8 cellular contexts compared by ENCODE assay signal in genomic region chr7:25069900-25070443, GRCh38. TPM values are rescaled to one million over a fixed set of nuclear protein-coding genes. Genes with fewer than 3 reads are reported as not detected.
DNase-seq lines count a peak whose midpoint lies in the region; ATAC-seq, FAIRE-seq and TF ChIP-seq lines count a peak whose summit lies in the region.

No MANE protein-coding gene starts in this region.

- H2AK5ac ChIP-seq in H1 (ENCODE audit: low read depth, low read length) (no peak overlapping the region), mesendoderm (ENCODE audit: low read length) (no peak overlapping the region)

- H3K4me2 ChIP-seq in H1 (ENCODE audit: insufficient read depth in 1 of 2, low read depth in 2 of 2, low read length in 2 of 2): no peak overlapping the region
- no peak overlapping the region for H3K4me2 ChIP-seq in mesendoderm (ENCODE audit: low read length)

- no peak overlapping the region for H3K9ac ChIP-seq in H1 (replicated peaks in 1 of 4; ENCODE audit: extremely low read depth in 1 of 4, low read depth in 3 of 4, low read length in 3 of 4)
- no peak overlapping the region for H3K9ac ChIP-seq in mesendoderm (ENCODE audit: low read length)

- no peak overlapping the region for H2BK12ac ChIP-seq in H1 (ENCODE audit: low read depth, low read length)

- no peaks in the 10 kb centered on the region for H3K9me3 ChIP-seq in CD4-positive, alpha-beta T cell (ENCODE audit: control insufficient read depth, low read length)
- H3K9me3 ChIP-seq in HAP-1 (no peaks in the 10 kb centered on the region), H1 (ENCODE audit: insufficient read depth in 2 of 2, low read depth in 1 of 2, low read length in 1 of 2) (no peaks in the 10 kb centered on the region)

- H3K4me1 ChIP-seq in HAP-1 (peaks cover 5% of the 10 kb centered on the region; the same call in 1 of the 2 replicates), H1 (replicated peaks in 1 of 4; ENCODE audit: control insufficient read depth in 3 of 4, insufficient read depth in 4 of 4, low read length in 3 of 4) (no peaks in the 10 kb centered on the region; a peak in 2 of 7 replicates), mesendoderm (ENCODE audit: control insufficient read depth, low read depth, low read length) (no peaks in the 10 kb centered on the region)

- no peak overlapping the region for H2BK20ac ChIP-seq in H1 (ENCODE audit: low read length)

- no peak overlapping the region for H4K5ac ChIP-seq in H1 (ENCODE audit: insufficient read length, low read depth, low read length)
- H4K5ac ChIP-seq in mesendoderm (ENCODE audit: low read length): no peak overlapping the region

- TF ChIP-seq RAD21 in H1 (IDR thresholded peaks at IDR 0.05 in 1 of 2, conservative IDR thresholded peaks at IDR 0.05 in 1 of 2; ENCODE audit: low read depth in 2 of 2, low read length in 2 of 2): peak; percentile 81 to 84

- H3K79me1 ChIP-seq in H1 (ENCODE audit: low read depth, low read length) (no peaks in the 10 kb centered on the region), mesendoderm (ENCODE audit: low read length) (no peaks in the 10 kb centered on the region)

- peak in 7 of 10 experiments; percentile 6 to 44 (median 27) for DNase-seq in CD4-positive, alpha-beta T cell
- DNase-seq in HAP-1 (ENCODE audit: low spot score in 2 of 2) (peak; percentile 70 to 90), NCI-H226 (peak; percentile 73), activated B cell treated with CpG ODN at 0.5 μM for 24 hours (no peak), H1 (ENCODE audit: low read depth in 1 of 2, low spot score in 2 of 2) (peak in 1 of 2 experiments; percentile 53), mesendoderm (peak; percentile 84)
- DNase-seq in stimulated activated naive CD4-positive, alpha-beta T cell (lab: John Stamatoyannopoulos, UW): peak in 5 of 6 experiments; percentile 14 to 64 (median 32)

- H3K4me1 Mint-ChIP-seq in CD4-positive, alpha-beta T cell (ENCODE audit: low read depth): no peaks in the 10 kb centered on the region
- peaks cover 7% of the 10 kb centered on the region for H3K4me1 Mint-ChIP-seq in activated B cell treated with CpG ODN at 0.5 μM for 24 hours

- H3K4me3 ChIP-seq in HAP-1 (no peak overlapping the region), H1 (ENCODE audit: extremely low read depth in 1 of 4, insufficient read depth in 2 of 4, low read depth in 3 of 4, low read length in 4 of 4) (no peak overlapping the region), mesendoderm (ENCODE audit: low read length) (no peak overlapping the region)

- no peak overlapping the region for H3K56ac ChIP-seq in H1 (replicated peaks; ENCODE audit: insufficient read length, low read depth, low read length)
- H3K56ac ChIP-seq in mesendoderm (ENCODE audit: low read length): no peak overlapping the region

- no peak overlapping the region for H3K18ac ChIP-seq in H1 (ENCODE audit: extremely low read depth, low read length)
- no peak overlapping the region for H3K18ac ChIP-seq in mesendoderm (ENCODE audit: low read length)

- H4K91ac ChIP-seq in H1 (replicated peaks; ENCODE audit: insufficient read length, low read length): no peak overlapping the region

- H3K4me3 Mint-ChIP-seq in CD4-positive, alpha-beta T cell: no peak overlapping the region
- H3K4me3 Mint-ChIP-seq in activated B cell treated with CpG ODN at 0.5 μM for 24 hours: no peak overlapping the region

- FAIRE-seq in H1 (lab: Jason Lieb, UNC): peak; percentile 7

- no peaks in the 10 kb centered on the region for H3K36me3 Mint-ChIP-seq in CD4-positive, alpha-beta T cell (ENCODE audit: low read depth)
- H3K36me3 Mint-ChIP-seq in activated B cell treated with CpG ODN at 0.5 μM for 24 hours (ENCODE audit: low read depth): no peaks in the 10 kb centered on the region

- POLR2A ChIA-PET in CD4-positive, alpha-beta T cell (lab: Charles Lee): interaction anchor here (0.6 to 1.2 kb wide), 8 partner anchors 24 to 257 kb away, joined by 3 to 17 read pairs (median 4); no protein-coding TSS in a partner anchor
- POLR2A ChIA-PET in activated B cell treated with CpG ODN at 0.5 μM for 24 hours (lab: Charles Lee) (interaction anchor here (0.7 to 1.2 kb wide), 3 partner anchors 249 to 258 kb away, joined by 3 to 13 read pairs (median 3); no protein-coding TSS in a partner anchor), H1 (lab: Charles Lee; ENCODE audit: partially characterized antibody) (interaction anchor here (0.6 kb wide), 3 partner anchors 243 to 347 kb away, joined by 3 to 4 read pairs (median 3); no protein-coding TSS in a partner anchor)

- CTCF ChIA-PET in CD4-positive, alpha-beta T cell (lab: Charles Lee): interaction anchor here (1.0 to 2.7 kb wide), 15 partner anchors 24 to 258 kb away, joined by 3 to 35 read pairs (median 4); no protein-coding TSS in a partner anchor
- CTCF ChIA-PET in activated B cell treated with CpG ODN at 0.5 μM for 24 hours (lab: Charles Lee): interaction anchor here (0.6 to 6.1 kb wide), 18 partner anchors 9 to 338 kb away, joined by 3 to 93 read pairs (median 4); no protein-coding TSS in a partner anchor
- CTCF ChIA-PET in H1 (lab: Charles Lee; ENCODE audit: partially characterized antibody): interaction anchor here (0.6 to 2.5 kb wide), 44 partner anchors 9 to 828 kb away, joined by 3 to 13 read pairs (median 4); no protein-coding TSS in a partner anchor

- no peaks in the 10 kb centered on the region for H3K27me3 Mint-ChIP-seq in CD4-positive, alpha-beta T cell
- H3K27me3 Mint-ChIP-seq in activated B cell treated with CpG ODN at 0.5 μM for 24 hours: no peaks in the 10 kb centered on the region

- no peaks in the 10 kb centered on the region for H4K20me1 ChIP-seq in H1 (replicated peaks in 1 of 2; ENCODE audit: control insufficient read depth in 1 of 2, insufficient read depth in 2 of 2, low read length in 2 of 2)

- H3K27ac Mint-ChIP-seq in CD4-positive, alpha-beta T cell: no peak overlapping the region
- no peak overlapping the region for H3K27ac Mint-ChIP-seq in activated B cell treated with CpG ODN at 0.5 μM for 24 hours

- H3K27me3 ChIP-seq in CD4-positive, alpha-beta T cell (ENCODE audit: control insufficient read depth, insufficient read depth, low read length): no peaks in the 10 kb centered on the region
- H3K27me3 ChIP-seq in HAP-1 (ENCODE audit: low read depth) (no peaks in the 10 kb centered on the region), H1 (replicated peaks in 1 of 4; ENCODE audit: control insufficient read depth in 3 of 4, extremely low read depth in 1 of 4, insufficient read depth in 3 of 4, low read length in 3 of 4) (no peaks in the 10 kb centered on the region), mesendoderm (ENCODE audit: insufficient read depth, low read length, poor library complexity) (no peaks in the 10 kb centered on the region)

- H2AFZ ChIP-seq in H1 (ENCODE audit: low read length): peak overlapping the region; percentile 82; the same call in 1 of the 2 replicates

- in situ Hi-C loops in HAP-1 (cut with MboI; ENCODE audit: low sequenced_read_pairs): no loop called here

- H4K8ac ChIP-seq in H1 (ENCODE audit: extremely low read depth, insufficient read depth, low read length) (no peak overlapping the region), mesendoderm (ENCODE audit: low read depth, low read length) (peak overlapping the region; percentile 28)

- no peaks in the 10 kb centered on the region for H3K23me2 ChIP-seq in H1 (ENCODE audit: low read depth, low read length)

- H3K9me3 Mint-ChIP-seq in CD4-positive, alpha-beta T cell: no peaks in the 10 kb centered on the region
- no peaks in the 10 kb centered on the region for H3K9me3 Mint-ChIP-seq in activated B cell treated with CpG ODN at 0.5 μM for 24 hours

- no peak overlapping the region for H3K4ac ChIP-seq in H1 (replicated peaks; ENCODE audit: insufficient read length, low read depth, low read length)
- H3K4ac ChIP-seq in mesendoderm (ENCODE audit: low read depth, low read length): no peak overlapping the region

- H2BK15ac ChIP-seq in H1 (ENCODE audit: low read length): no peak overlapping the region
- H2BK15ac ChIP-seq in mesendoderm (replicated peaks; ENCODE audit: low read depth): no peak overlapping the region

- H3K23ac ChIP-seq in H1 (ENCODE audit: insufficient read length) (no peak overlapping the region), mesendoderm (ENCODE audit: low read length) (no peak overlapping the region)

- H3K14ac ChIP-seq in H1 (ENCODE audit: insufficient read length): no peak overlapping the region

- ATAC-seq in CD4-positive, alpha-beta T cell (ENCODE audit: poor library complexity): peak; percentile 66
- ATAC-seq in activated B cell treated with CpG ODN at 0.5 μM for 24 hours (ENCODE audit: low read depth) (peak; percentile 49), GM18867 (IDR thresholded peaks at IDR 0.05; ENCODE audit: unreplicated experiment) (no peak)

- no peak for TF ChIP-seq EP300 in H1 (IDR thresholded peaks at IDR 0.05; ENCODE audit: borderline replicate concordance in 1 of 2, low read depth in 2 of 2, low read length in 2 of 2)

- TF ChIP-seq POLR2A in H1 (IDR thresholded peaks at IDR 0.05; ENCODE audit: control extremely low read depth in 1 of 2, low read depth in 2 of 2, low read length in 2 of 2): no peak

- no peak overlapping the region for H3K27ac ChIP-seq in CD4-positive, alpha-beta T cell (ENCODE audit: low read depth, low read length)
- no peak overlapping the region for H3K27ac ChIP-seq in H1 (ENCODE audit: low read depth, low read length)
- H3K27ac ChIP-seq in mesendoderm (ENCODE audit: low read depth, low read length): no peak overlapping the region

- H2BK5ac ChIP-seq in H1 (ENCODE audit: low read depth, low read length) (no peak overlapping the region), mesendoderm (ENCODE audit: low read length) (no peak overlapping the region)

- WGBS in H1 (ENCODE audit: extremely low coverage in 1 of 2, insufficient coverage in 1 of 2, insufficient read length in 1 of 2, insufficient replicate concordance in 2 of 2, low coverage in 1 of 2, low lambda C conversion rate in 2 of 2, missing lambda C conversion rate in 1 of 2), 2 experiments: 39% methylated on average over 11 of the region's 11 CpGs; no CpG with 5 or more reads in 1 of the 2 experiments
- WGBS in mesendoderm (ENCODE audit: extremely low coverage, insufficient coverage, low lambda C conversion rate): no CpG with 5 or more reads among the region's 11 CpGs

- H2BK120ac ChIP-seq in H1 (replicated peaks; ENCODE audit: low read depth, low read length): no peak overlapping the region
- H2BK120ac ChIP-seq in mesendoderm (ENCODE audit: low read depth, low read length): no peak overlapping the region

- H3K36me3 ChIP-seq in HAP-1 (replicated peaks): no peaks in the 10 kb centered on the region
- no peaks in the 10 kb centered on the region for H3K36me3 ChIP-seq in H1 (ENCODE audit: control insufficient read depth in 2 of 4, insufficient read depth in 4 of 4, low read length in 3 of 4)
- no peaks in the 10 kb centered on the region for H3K36me3 ChIP-seq in mesendoderm (ENCODE audit: control insufficient read depth, insufficient read depth, low read length)

- H3K79me2 ChIP-seq in H1 (ENCODE audit: control insufficient read depth in 1 of 2, insufficient read depth in 2 of 2, low read length in 2 of 2): no peaks in the 10 kb centered on the region
- no peaks in the 10 kb centered on the region for H3K79me2 ChIP-seq in mesendoderm (ENCODE audit: control insufficient read depth, insufficient read depth, low read length)

- intact Hi-C loops in CD4-positive, alpha-beta T cell (cut with DNase I, micrococcal nuclease): loop anchor here (1.0 to 10.0 kb wide), 5 partner anchors 85 to 258 kb away; partner anchors contain the start of gene OSBPL3 (in 1 of the 2)
- intact Hi-C loops in activated B cell treated with CpG ODN at 0.5 μM for 24 hours (cut with micrococcal nuclease): loop anchor here (1.0 to 5.0 kb wide), 5 partner anchors 24 to 258 kb away; partner anchors contain the start of gene OSBPL3

- TF ChIP-seq CTCF in CD4-positive, alpha-beta T cell (IDR thresholded peaks at IDR 0.05): peak; percentile 96
- peak; percentile 55 for TF ChIP-seq CTCF in activated B cell treated with CpG ODN at 0.5 μM for 24 hours (IDR thresholded peaks at IDR 0.05)
- peak in 2 of 3 experiments; percentile 76 to 77; a peak in 3 of 4 replicates for TF ChIP-seq CTCF in H1 (IDR thresholded peaks at IDR 0.05; ENCODE audit: control extremely low read depth in 1 of 3, insufficient read depth in 1 of 3, low read depth in 1 of 3, low read length in 3 of 3)

RNA-seq across cellular contexts. Expression of gene CYCS, which starts 55.1 kb away (rescaled TPM):
- total RNA-seq in CD4-positive, alpha-beta T cell: 100 to 1,000 TPM; 126 to 131 TPM
- total RNA-seq in activated B cell treated with CpG ODN at 0.5 μM for 24 hours: 73.0 and 85.0 TPM in 2 replicates
- 229 and 231 TPM in 2 replicates for total RNA-seq in H1 (2021; fragmentation: NEBNext Ultra II Directional; extraction: Animal tissue kit (Norgen Biotek cat#: 25700))
- polyA plus RNA-seq in H1 (2011; rRNA removed): 18.4 and 48.6 TPM in 2 replicates
- polyA plus RNA-seq in H1 (2011; cell fraction: cytosol; rRNA removed): 54.2 TPM
- 10.0 TPM for polyA plus RNA-seq in H1 (2011; cell fraction: nucleus; rRNA removed)
- polyA plus RNA-seq in H1 (2012, experiment 1 of 2): 113 to 197 TPM (median 125 TPM) in 4 replicates
- polyA plus RNA-seq in H1 (2012, experiment 2 of 2): 13.9 TPM
- 182 TPM for polyA plus RNA-seq in H1 (2013, experiment 1 of 2)
- 197 TPM for polyA plus RNA-seq in H1 (2013, experiment 2 of 2)
- polyA minus RNA-seq in H1 (2011; rRNA and poly(A)+ RNA removed): 13.4 and 27.5 TPM in 2 replicates
- 41.8 TPM for polyA minus RNA-seq in H1 (2011; cell fraction: cytosol; rRNA and poly(A)+ RNA removed)
- 33.4 TPM for polyA minus RNA-seq in H1 (2011; cell fraction: nucleus; rRNA and poly(A)+ RNA removed)
- 266 TPM for polyA plus RNA-seq in mesendoderm (2013, experiment 1 of 2)
- 270 TPM for polyA plus RNA-seq in mesendoderm (2013, experiment 2 of 2)
